ENCODE assay signal across 9 cellular contexts in the genomic region with DNA sequence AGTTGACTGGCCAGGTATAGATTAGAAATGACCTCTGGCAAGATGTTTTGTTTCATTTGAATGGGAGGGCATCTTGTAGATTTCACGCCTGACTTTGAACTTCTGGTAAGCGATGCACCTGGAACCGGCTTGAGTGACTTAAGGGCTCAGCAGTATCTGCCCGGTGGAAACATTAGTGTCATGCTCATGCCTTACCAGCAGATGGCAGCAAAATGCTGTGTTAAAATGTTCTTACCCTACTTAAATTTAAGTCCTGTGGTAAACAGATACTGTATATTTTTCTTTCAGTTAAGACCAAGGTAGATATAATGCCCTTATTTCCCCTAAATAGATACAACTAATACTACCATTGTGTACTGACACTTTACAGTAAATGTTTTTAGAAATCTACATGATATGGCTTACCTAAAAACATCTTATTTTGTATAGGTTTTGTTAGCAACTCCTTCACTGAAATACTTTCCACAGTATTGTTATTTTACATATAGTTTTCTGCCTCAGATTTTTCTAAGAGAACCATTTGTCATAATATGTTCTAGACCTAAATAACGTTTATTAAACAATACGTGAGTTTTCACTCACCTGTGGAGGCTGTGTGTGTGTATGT. TPM values are rescaled to one million over a fixed set of nuclear protein-coding genes. Genes with fewer than 3 reads are reported as not detected.
A peak's percentile ranks its signal among the peaks of the same experiment; 100 is the strongest.
DNase-seq lines count a peak whose midpoint lies in the region; ATAC-seq and TF ChIP-seq lines count a peak whose summit lies in the region.
"Had no signal": no experiment of that assay in that cellular context is flagged by ENCODE, and none has a peak within 500 bp of the region (broad histone marks: within the 10 kb centered on the region; RNA-seq: fewer than 3 reads in every experiment).

No MANE protein-coding gene starts in this region.

- 0 out of 2 replicates have a peak, but pooled peaks cover 3% of the 10 kb centered on the region for H3K4me1 ChIP-seq in OCI-LY3 (ENCODE audit: low read length)
- peaks cover 0 to 14% (median 0%) of the 10 kb centered on the region in 4 donors for H3K4me1 ChIP-seq in esophagus muscularis mucosa

- no peak overlapping the region for H3K4me3 ChIP-seq in OCI-LY3 (ENCODE audit: low read length)
- H3K4me3 ChIP-seq in esophagus muscularis mucosa, result no peak overlapping the region

- H4K20me1 ChIP-seq in OCI-LY3 (ENCODE audit: insufficient read depth, low read length), result peaks cover 13% of the 10 kb centered on the region

- H3K27me3 ChIP-seq in OCI-LY3 (ENCODE audit: low read depth, low read length) (no peaks in the 10 kb centered on the region), esophagus muscularis mucosa (no peaks in the 10 kb centered on the region)

- peaks cover 5% of the 10 kb centered on the region for H3K4me1 Mint-ChIP-seq in nephron

- peaks cover 11% of the 10 kb centered on the region; the same call in 1 of the 2 replicates for H3K79me2 ChIP-seq in OCI-LY3 (ENCODE audit: low read length)

- peaks cover 34% of the 10 kb centered on the region for H3K36me3 Mint-ChIP-seq in nephron (ENCODE audit: low read depth)

- peak; percentile 77 for ATAC-seq in GM19467 (IDR thresholded peaks at IDR 0.05; ENCODE audit: unreplicated experiment)
- peak; percentile 57 for ATAC-seq in stimulated activated naive CD8-positive, alpha-beta T cell treated with anti-CD3 and anti-CD28 coated beads, Interleukin-15, Interleukin-2, amounts not matched to agents 100 U/mL and 50 U/mL, for 24 hours

- H3K36me3 ChIP-seq in OCI-LY3 (replicated peaks; ENCODE audit: low read depth, low read length) (peaks cover 24% of the 10 kb centered on the region), esophagus muscularis mucosa (peaks cover 5 to 36% (median 24%) of the 10 kb centered on the region in 4 donors)

- H3K9ac ChIP-seq in OCI-LY3 (ENCODE audit: low read length), result no peak overlapping the region

- H3K9me3 ChIP-seq in OCI-LY3 (ENCODE audit: insufficient read depth, low read length) (no peaks in the 10 kb centered on the region), esophagus muscularis mucosa (no peaks in the 10 kb centered on the region)

- DNase-seq in COR-L47 (lab: John Stamatoyannopoulos, UW) (peak; percentile 28), HS-5 (ENCODE audit: low read depth) (peak; percentile 65), activated T-cell treated with anti-CD3 and anti-CD28 coated beads for 24 hours (ENCODE audit: low read depth) (peak; percentile 64), esophagus muscularis mucosa (ENCODE audit: extremely low spot score) (no peak)
- peak; percentile 54 for DNase-seq in stimulated activated naive CD8-positive, alpha-beta T cell treated with anti-CD3 and anti-CD28 coated beads, Interleukin-15, Interleukin-2, amounts not matched to agents 100 U/mL and 50 U/mL, for 24 hours

- H2AFZ ChIP-seq in OCI-LY3 (ENCODE audit: low read depth, low read length), result no peak overlapping the region

- H3K4me3 Mint-ChIP-seq in nephron, result no peak overlapping the region
- H3K4me3 Mint-ChIP-seq: dendritic cell treated with granulocyte-macrophage colony-stimulating factor and Interleukin-4, amounts not matched to agents 40 ng/mL and 50 ng/mL, for 4 days had no signal

- TF ChIP-seq EP300 in esophagus muscularis mucosa (IDR thresholded peaks at IDR 0.05), result no peak

- H3K27ac Mint-ChIP-seq in nephron, result no peak overlapping the region
- H3K27ac Mint-ChIP-seq: dendritic cell treated with granulocyte-macrophage colony-stimulating factor and Interleukin-4, amounts not matched to agents 40 ng/mL and 50 ng/mL, for 4 days had no signal

- intact Hi-C loops in esophagus muscularis mucosa (cut with DNase I), result loop anchor here (2.0 kb wide), 2 partner anchors 245 to 379 kb away; no protein-coding TSS in a partner anchor

- WGBS in esophagus muscularis mucosa, result 33% methylated on average over 6 of the region's 6 CpGs

- H3K27me3 Mint-ChIP-seq in nephron (ENCODE audit: low read depth), result no peaks in the 10 kb centered on the region
- H3K27me3 Mint-ChIP-seq: dendritic cell treated with granulocyte-macrophage colony-stimulating factor and Interleukin-4, amounts not matched to agents 40 ng/mL and 50 ng/mL, for 4 days had no signal

- no peaks in the 10 kb centered on the region for H3K9me3 Mint-ChIP-seq in nephron
- H3K9me3 Mint-ChIP-seq: dendritic cell treated with granulocyte-macrophage colony-stimulating factor and Interleukin-4, amounts not matched to agents 40 ng/mL and 50 ng/mL, for 4 days had no signal

- H3K4me2 ChIP-seq in OCI-LY3 (ENCODE audit: low read length), result no peak overlapping the region

- H3K27ac ChIP-seq in OCI-LY3 (ENCODE audit: low read length), result no peak overlapping the region
- no peak overlapping the region for H3K27ac ChIP-seq in esophagus muscularis mucosa (replicated peaks in 1 of 4)

- TF ChIP-seq POLR2A in esophagus muscularis mucosa (IDR thresholded peaks at IDR 0.05; ENCODE audit: low read depth), result no peak

- peak; percentile 83 for TF ChIP-seq CTCF in OCI-LY3 (IDR thresholded peaks at IDR 0.05; ENCODE audit: low read depth, low read length)
- peak; percentile 86 to 89 (median 86) for TF ChIP-seq CTCF in esophagus muscularis mucosa (IDR thresholded peaks at IDR 0.05)
- TF ChIP-seq CTCF in nephron (IDR thresholded peaks at IDR 0.05; ENCODE audit: unreplicated experiment in 3 of 3), result peak; percentile 68 to 91 (median 76)

RNA-seq across cellular contexts. Expression of a gene that starts 25.5 kb away (rescaled TPM):
- 10 to 100 TPM; 12.8 to 13.8 (median 13.4) TPM for total RNA-seq in esophagus muscularis mucosa

RNA-seq across cellular contexts. Expression of a gene that starts 25.9 kb away (rescaled TPM):
- total RNA-seq in esophagus muscularis mucosa, result 10 to 100 TPM; 11.7 to 33.0 (median 17.6) TPM
